Comparison of ENCODE assay signal across 1 cellular context in genomic region chr22:41237036-41237706, GRCh38.
TF ChIP-seq lines count a peak whose summit lies in the region.

No MANE protein-coding gene starts in this region.

TF ChIP-seq in WTC11, 78 proteins besides CTCF, POLR2A, EP300 and RAD21 (continued from another document and continues in another):
- no peak for TF ChIP-seq AR (CRISPR knock-in tag; IDR thresholded peaks at IDR 0.05)
- no peak for TF ChIP-seq GTF2I (CRISPR knock-in tag; conservative IDR thresholded peaks at IDR 0.05)
- no peak for TF ChIP-seq FOXK1 (CRISPR knock-in tag; IDR thresholded peaks at IDR 0.05)
- no peak for TF ChIP-seq ZNF232 (CRISPR knock-in tag; IDR thresholded peaks at IDR 0.05)
- TF ChIP-seq NFE2L1 (CRISPR knock-in tag; IDR thresholded peaks at IDR 0.05): no peak
- TF ChIP-seq RELA (CRISPR knock-in tag; IDR thresholded peaks at IDR 0.05; ENCODE audit: borderline replicate concordance): no peak
- no peak for TF ChIP-seq ERG (CRISPR knock-in tag; IDR thresholded peaks at IDR 0.05)
- no peak for TF ChIP-seq JAZF1 (CRISPR knock-in tag; IDR thresholded peaks at IDR 0.05)
- no peak for TF ChIP-seq TEAD4 (CRISPR knock-in tag; IDR thresholded peaks at IDR 0.05)
- TF ChIP-seq EMX1 (CRISPR knock-in tag; IDR thresholded peaks at IDR 0.05): no peak
- no peak for TF ChIP-seq ZNF671 (CRISPR knock-in tag; IDR thresholded peaks at IDR 0.05)
- 0 out of 2 replicates have a peak, but pooled peaks have one; percentile 50 for TF ChIP-seq AFF4 (CRISPR knock-in tag; IDR thresholded peaks at IDR 0.05; ENCODE audit: borderline replicate concordance)
- TF ChIP-seq ELF4 (CRISPR knock-in tag; IDR thresholded peaks at IDR 0.05; ENCODE audit: low read depth): no peak
- no peak for TF ChIP-seq ZNF219 (CRISPR knock-in tag; IDR thresholded peaks at IDR 0.05; ENCODE audit: borderline replicate concordance)
- TF ChIP-seq ESRRA (CRISPR knock-in tag; IDR thresholded peaks at IDR 0.05; ENCODE audit: borderline replicate concordance): no peak
- no peak; the same call in 1 of the 2 replicates for TF ChIP-seq HMGXB4 (CRISPR knock-in tag; IDR thresholded peaks at IDR 0.05)
- TF ChIP-seq, protein P1, sequence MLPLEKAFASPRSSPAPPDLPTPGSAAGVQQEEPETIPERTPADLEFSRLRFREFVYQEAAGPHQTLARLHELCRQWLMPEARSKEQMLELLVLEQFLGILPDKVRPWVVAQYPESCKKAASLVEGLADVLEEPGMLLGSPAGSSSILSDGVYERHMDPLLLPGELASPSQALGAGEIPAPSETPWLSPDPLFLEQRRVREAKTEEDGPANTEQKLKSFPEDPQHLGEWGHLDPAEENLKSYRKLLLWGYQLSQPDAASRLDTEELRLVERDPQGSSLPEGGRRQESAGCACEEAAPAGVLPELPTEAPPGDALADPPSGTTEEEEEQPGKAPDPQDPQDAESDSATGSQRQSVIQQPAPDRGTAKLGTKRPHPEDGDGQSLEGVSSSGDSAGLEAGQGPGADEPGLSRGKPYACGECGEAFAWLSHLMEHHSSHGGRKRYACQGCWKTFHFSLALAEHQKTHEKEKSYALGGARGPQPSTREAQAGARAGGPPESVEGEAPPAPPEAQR (CRISPR knock-in tag; IDR thresholded peaks at IDR 0.05): no peak
- TF ChIP-seq, protein P2, sequence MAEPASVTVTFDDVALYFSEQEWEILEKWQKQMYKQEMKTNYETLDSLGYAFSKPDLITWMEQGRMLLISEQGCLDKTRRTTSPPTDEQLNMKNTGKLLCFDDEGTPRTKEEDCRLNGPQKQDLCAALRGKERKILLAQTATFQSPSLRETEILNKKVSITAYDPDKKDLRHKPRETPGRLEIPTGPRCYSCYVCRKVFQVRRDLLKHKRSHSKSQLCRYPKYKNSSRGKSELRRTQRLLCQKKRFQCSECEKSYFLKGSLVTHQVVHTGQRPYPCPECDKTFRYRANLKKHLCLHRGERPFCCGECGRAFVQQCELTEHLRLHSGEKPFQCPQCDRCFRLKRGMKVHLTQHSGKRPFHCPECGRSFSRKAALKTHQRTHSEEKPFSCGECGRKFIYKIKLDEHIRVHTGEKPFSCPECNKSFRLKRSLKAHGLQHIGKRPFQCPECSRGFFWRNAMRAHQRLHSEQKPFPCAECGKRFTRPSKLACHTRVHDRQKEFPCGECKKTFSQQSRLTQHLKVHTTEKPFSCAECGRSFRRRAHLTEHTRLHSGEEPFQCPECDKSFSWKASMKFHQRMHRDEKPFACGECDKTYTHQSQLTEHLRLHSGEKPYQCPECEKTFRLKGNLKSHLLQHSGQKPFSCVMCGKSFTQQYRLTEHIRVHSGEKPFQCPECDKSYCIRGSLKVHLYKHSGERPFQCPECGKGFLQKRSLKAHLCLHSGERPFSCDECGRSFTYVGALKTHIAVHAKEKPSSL (CRISPR knock-in tag; conservative IDR thresholded peaks at IDR 0.05): no peak
- TF ChIP-seq, protein P3, sequence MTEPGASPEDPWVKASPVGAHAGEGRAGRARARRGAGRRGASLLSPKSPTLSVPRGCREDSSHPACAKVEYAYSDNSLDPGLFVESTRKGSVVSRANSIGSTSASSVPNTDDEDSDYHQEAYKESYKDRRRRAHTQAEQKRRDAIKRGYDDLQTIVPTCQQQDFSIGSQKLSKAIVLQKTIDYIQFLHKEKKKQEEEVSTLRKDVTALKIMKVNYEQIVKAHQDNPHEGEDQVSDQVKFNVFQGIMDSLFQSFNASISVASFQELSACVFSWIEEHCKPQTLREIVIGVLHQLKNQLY (CRISPR knock-in tag; IDR thresholded peaks at IDR 0.05): peak; percentile 19; the same call in 1 of the 2 replicates
- TF ChIP-seq SMAD4 (CRISPR knock-in tag; IDR thresholded peaks at IDR 0.05): no peak
- no peak for TF ChIP-seq PRDM15 (CRISPR knock-in tag; IDR thresholded peaks at IDR 0.05)
- no peak for TF ChIP-seq MXD4 (CRISPR knock-in tag; IDR thresholded peaks at IDR 0.05; ENCODE audit: borderline replicate concordance)
- no peak for TF ChIP-seq ZNF263 (CRISPR knock-in tag; IDR thresholded peaks at IDR 0.05; ENCODE audit: low read depth)
- no peak for TF ChIP-seq ARID4B (CRISPR knock-in tag; IDR thresholded peaks at IDR 0.05; ENCODE audit: borderline replicate concordance)
- TF ChIP-seq CBFB (CRISPR knock-in tag; IDR thresholded peaks at IDR 0.05; ENCODE audit: low read depth): 0 out of 2 replicates have a peak, but pooled peaks have one; percentile 5
- peak; percentile 36; the same call in 1 of the 2 replicates for TF ChIP-seq ZBTB21 (CRISPR knock-in tag; IDR thresholded peaks at IDR 0.05; ENCODE audit: borderline replicate concordance)
- no peak for TF ChIP-seq JUN (CRISPR knock-in tag; IDR thresholded peaks at IDR 0.05)
- no peak for TF ChIP-seq SP1 (CRISPR knock-in tag; conservative IDR thresholded peaks at IDR 0.05)
- TF ChIP-seq TP53 (CRISPR knock-in tag; IDR thresholded peaks at IDR 0.05): peak; percentile 70; the same call in 1 of the 2 replicates
- TF ChIP-seq TCF7 (CRISPR knock-in tag; IDR thresholded peaks at IDR 0.05; ENCODE audit: low read depth): no peak
- TF ChIP-seq ZMAT4 (CRISPR knock-in tag; IDR thresholded peaks at IDR 0.05): no peak
